In the genomic region with DNA sequence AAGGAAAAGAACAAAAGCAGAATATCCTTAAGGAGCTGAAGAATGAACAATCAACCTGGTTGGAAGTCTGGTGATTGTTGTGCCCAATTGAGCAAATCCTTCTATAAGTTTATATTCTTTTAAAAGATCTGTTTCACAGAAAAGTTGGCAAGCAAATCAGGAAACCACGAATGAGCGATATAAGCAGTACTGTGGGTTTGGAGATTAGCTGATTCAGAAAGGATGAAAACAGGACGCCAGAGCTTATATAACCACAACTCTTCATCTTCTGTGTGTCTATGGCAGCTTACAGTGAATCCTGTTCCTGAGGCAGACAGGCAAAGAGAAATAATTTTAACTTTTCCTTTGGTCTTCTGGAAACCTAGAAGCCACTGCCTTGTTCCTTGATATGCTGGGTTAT, we compare ENCODE assay signal across 10 cellular contexts.
DNase-seq lines count a peak whose midpoint lies in the region; ATAC-seq and TF ChIP-seq lines count a peak whose summit lies in the region.
"Had no signal": no experiment of that assay in that cellular context is flagged by ENCODE, and none has a peak within 500 bp of the region (broad histone marks: within the 10 kb centered on the region; RNA-seq: fewer than 3 reads in every experiment).

No MANE protein-coding gene starts in this region.

- H3F3A ChIP-seq in MM.1S (ENCODE audit: insufficient read depth, low read length), result no peaks in the 10 kb centered on the region

- DNase-seq in Daoy (ENCODE audit: low read depth) (peak; percentile 14), MM.1S (peak; percentile 45), adipocyte (ENCODE audit: low read depth) (peak; percentile 31), amygdala (lab: John Stamatoyannopoulos, UW) (no peak)
- DNase-seq: H7, stomach had no signal

- no peaks in the 10 kb centered on the region for H3K9me3 Mint-ChIP-seq in nephron
- H3K9me3 Mint-ChIP-seq: neural crest cell had no signal

- H3K79me2 ChIP-seq in MM.1S (ENCODE audit: low read length), result no peaks in the 10 kb centered on the region

- ATAC-seq in GM18520 (IDR thresholded peaks at IDR 0.05; ENCODE audit: unreplicated experiment) (no peak), GM21423 (IDR thresholded peaks at IDR 0.05; ENCODE audit: unreplicated experiment) (no peak)

- H3K27ac ChIP-seq in MM.1S (ENCODE audit: low read length), result no peak overlapping the region

- H3K27ac Mint-ChIP-seq in nephron, result peak overlapping the region in 2 of 3 experiments; percentile 22 to 27

- no peaks in the 10 kb centered on the region for H4K20me1 ChIP-seq in MM.1S (ENCODE audit: insufficient read depth, low read length)

- no peak for TF ChIP-seq CTCF in MM.1S (IDR thresholded peaks at IDR 0.05; ENCODE audit: low read length)
- TF ChIP-seq CTCF in nephron (IDR thresholded peaks at IDR 0.05; ENCODE audit: unreplicated experiment in 3 of 3), result no peak

- H3K27me3 ChIP-seq in MM.1S (replicated peaks; ENCODE audit: insufficient read depth, low read length) (no peaks in the 10 kb centered on the region), adipocyte (replicated peaks; ENCODE audit: control insufficient read depth, insufficient read depth, low read length) (no peaks in the 10 kb centered on the region)
- H3K27me3 ChIP-seq: stomach had no signal

- peaks cover 10% of the 10 kb centered on the region for H3K4me1 Mint-ChIP-seq in nephron
- H3K4me1 Mint-ChIP-seq: neural crest cell had no signal

- H3K36me3 Mint-ChIP-seq in nephron (ENCODE audit: low read depth), result peaks cover 46% of the 10 kb centered on the region

- H3K36me3 ChIP-seq in MM.1S (replicated peaks; ENCODE audit: insufficient read depth, low read length) (no peaks in the 10 kb centered on the region), adipocyte (ENCODE audit: control insufficient read depth, insufficient read depth, low read length, severe bottlenecking) (peaks cover 38% of the 10 kb centered on the region)

- H3K27me3 Mint-ChIP-seq in nephron (ENCODE audit: low read depth), result no peaks in the 10 kb centered on the region

- H3K4me1 ChIP-seq in MM.1S (ENCODE audit: low read length) (no peaks in the 10 kb centered on the region), adipocyte (ENCODE audit: control insufficient read depth, insufficient read depth, low read length) (peaks cover 10% of the 10 kb centered on the region)

- H3K4me3 ChIP-seq in MM.1S (ENCODE audit: low read length) (no peak overlapping the region), adipocyte (ENCODE audit: low read length) (no peak overlapping the region)
- H3K4me3 ChIP-seq: stomach had no signal

- H3K9me2 ChIP-seq in MM.1S (replicated peaks; ENCODE audit: insufficient read depth, low read length), result no peaks in the 10 kb centered on the region

- no peak overlapping the region for H3K4me3 Mint-ChIP-seq in nephron
- H3K4me3 Mint-ChIP-seq: neural crest cell had no signal

- H3K9me3 ChIP-seq in MM.1S (replicated peaks; ENCODE audit: insufficient read depth, low read length), result no peaks in the 10 kb centered on the region
- no peaks in the 10 kb centered on the region for H3K9me3 ChIP-seq in adipocyte (ENCODE audit: control insufficient read depth, low read length)
- H3K9me3 ChIP-seq: stomach had no signal

- H3K4me2 ChIP-seq in MM.1S (ENCODE audit: low read depth, low read length), result no peak overlapping the region

- H3K9ac ChIP-seq in MM.1S (ENCODE audit: low read length) (no peak overlapping the region), adipocyte (ENCODE audit: low read length) (no peak overlapping the region)

- H2AFZ ChIP-seq in MM.1S (ENCODE audit: low read length), result no peak overlapping the region

Comparison
In these comparisons a context has a peak if more than half of its experiments do, and no peak if none do; other contexts are left out.
1. DNase-seq: peak in Daoy (single experiment), MM.1S (single experiment) and adipocyte (single experiment); none in amygdala (0 of 56).